ENCODE assay signal across 15 cellular contexts in genomic region chr11:86444981-86445380, GRCh38.
A peak's percentile ranks its signal among the peaks of the same experiment; 100 is the strongest.
DNase-seq lines count a peak whose midpoint lies in the region; ATAC-seq lines count a peak whose summit lies in the region.
"Had no signal": no experiment of that assay in that cellular context is flagged by ENCODE, and none has a peak within 500 bp of the region (broad histone marks: within the 10 kb centered on the region; RNA-seq: fewer than 3 reads in every experiment).

No MANE protein-coding gene starts in this region.

- no peak overlapping the region for H3K27ac Mint-ChIP-seq in activated T-cell treated with anti-CD3 and anti-CD28 coated beads, Interleukin-2, amount 50 U/mL, for 72 hours
- peak overlapping the region; percentile 26 for H3K27ac Mint-ChIP-seq in stimulated activated memory B cell treated with anti-CD40 and anti-IgM and Interleukin-4, amounts not matched to agents 10 μg/mL and 1 μg/mL and 100 μg/mL, for 72 hours
- H3K27ac Mint-ChIP-seq: HFFc6 had no signal

- H3K4me1 Mint-ChIP-seq in activated T-cell treated with anti-CD3 and anti-CD28 coated beads, Interleukin-2, amount 50 U/mL, for 72 hours (ENCODE audit: low read depth) = peaks cover 46% of the 10 kb centered on the region
- H3K4me1 Mint-ChIP-seq in stimulated activated memory B cell treated with anti-CD40 and anti-IgM and Interleukin-4, amounts not matched to agents 10 μg/mL and 1 μg/mL and 100 μg/mL, for 72 hours = peaks cover 27% of the 10 kb centered on the region

- peak; percentile 16 to 17 for ATAC-seq in activated T-cell treated with anti-CD3 and anti-CD28 coated beads, Interleukin-2, amount 50 U/mL, for 72 hours (replicated peaks in 1 of 2)
- peak; percentile 37 for ATAC-seq in GM21529 (IDR thresholded peaks at IDR 0.05; ENCODE audit: unreplicated experiment)
- peak; percentile 43 for ATAC-seq in HG02885 (IDR thresholded peaks at IDR 0.05; ENCODE audit: poor library complexity, unreplicated experiment)
- ATAC-seq in stimulated activated memory B cell treated with anti-CD40 and anti-IgM and Interleukin-4, amounts not matched to agents 10 μg/mL and 1 μg/mL and 100 μg/mL, for 72 hours = peak; percentile 68
- ATAC-seq: PC-3 had no signal

- no peaks in the 10 kb centered on the region for H3K9me3 Mint-ChIP-seq in activated T-cell treated with anti-CD3 and anti-CD28 coated beads, Interleukin-2, amount 50 U/mL, for 72 hours
- H3K9me3 Mint-ChIP-seq in stimulated activated memory B cell treated with anti-CD40 and anti-IgM and Interleukin-4, amounts not matched to agents 10 μg/mL and 1 μg/mL and 100 μg/mL, for 72 hours = no peaks in the 10 kb centered on the region
- H3K9me3 Mint-ChIP-seq: HFFc6 had no signal

- no peak for DNase-seq in activated T-cell treated with anti-CD3 and anti-CD28 coated beads, Interleukin-2, amount 50 U/mL, for 72 hours
- DNase-seq in activated T-cell treated with anti-CD3 and anti-CD28 coated beads, Interleukin-2, amount 50 U/mL, for 48 hours = no peak
- DNase-seq in NCI-H82 (lab: John Stamatoyannopoulos, UW) (no peak), anterior cingulate cortex (lab: John Stamatoyannopoulos, UW) (no peak)
- DNase-seq: C1 segment of cervical spinal cord, GF-D8, HFFc6, NCI-H1436 treated with DMSO at 0.1 percent for 48 hours, NCI-H2029 treated with DMSO at 0.1 percent for 48 hours, NCI-H2171 treated with DMSO at 0.1 percent for 48 hours, NCI-H774, PC-3 had no signal

- H3K4me3 Mint-ChIP-seq in activated T-cell treated with anti-CD3 and anti-CD28 coated beads, Interleukin-2, amount 50 U/mL, for 72 hours = no peak overlapping the region
- no peak overlapping the region for H3K4me3 Mint-ChIP-seq in stimulated activated memory B cell treated with anti-CD40 and anti-IgM and Interleukin-4, amounts not matched to agents 10 μg/mL and 1 μg/mL and 100 μg/mL, for 72 hours
- H3K4me3 Mint-ChIP-seq: HFFc6 had no signal

- no peaks in the 10 kb centered on the region for H3K27me3 Mint-ChIP-seq in activated T-cell treated with anti-CD3 and anti-CD28 coated beads, Interleukin-2, amount 50 U/mL, for 72 hours (ENCODE audit: low read depth)
- no peaks in the 10 kb centered on the region for H3K27me3 Mint-ChIP-seq in stimulated activated memory B cell treated with anti-CD40 and anti-IgM and Interleukin-4, amounts not matched to agents 10 μg/mL and 1 μg/mL and 100 μg/mL, for 72 hours

- H3K36me3 Mint-ChIP-seq in activated T-cell treated with anti-CD3 and anti-CD28 coated beads, Interleukin-2, amount 50 U/mL, for 72 hours (ENCODE audit: insufficient read depth in 2 of 2) = no peaks in the 10 kb centered on the region
- H3K36me3 Mint-ChIP-seq in stimulated activated memory B cell treated with anti-CD40 and anti-IgM and Interleukin-4, amounts not matched to agents 10 μg/mL and 1 μg/mL and 100 μg/mL, for 72 hours = no peaks in the 10 kb centered on the region

Comparison
In these comparisons a context has a peak if more than half of its experiments do, and no peak if none do; other contexts are left out.
1. ATAC-seq: peak in every context shown above with its lines; median percentile 68 in stimulated activated memory B cell treated with anti-CD40 and anti-IgM and Interleukin-4, amounts not matched to agents 10 μg/mL and 1 μg/mL and 100 μg/mL, for 72 hours; 43 in HG02885; 37 in GM21529; 16 in activated T-cell treated with anti-CD3 and anti-CD28 coated beads, Interleukin-2, amount 50 U/mL, for 72 hours.